Comparison of ENCODE assay signal across 18 cellular contexts in genomic region chr20:35021063-35021462, GRCh38.
DNase-seq lines count a peak whose midpoint lies in the region; ATAC-seq and TF ChIP-seq lines count a peak whose summit lies in the region.
"Had no signal": no experiment of that assay in that cellular context is flagged by ENCODE, and none has a peak within 500 bp of the region (broad histone marks: within the 10 kb centered on the region; RNA-seq: fewer than 3 reads in every experiment).

No MANE protein-coding gene starts in this region.

- H3K9me3 Mint-ChIP-seq in activated T-cell treated with anti-CD3 and anti-CD28 coated beads, Interleukin-2, amount 50 U/mL, for 72 hours = no peaks in the 10 kb centered on the region
- H3K9me3 Mint-ChIP-seq in Calu3 (ENCODE audit: low read depth, unreplicated experiment) = no peaks in the 10 kb centered on the region
- H3K9me3 Mint-ChIP-seq: activated naive CD4-positive, alpha-beta T cell treated with anti-CD3 and anti-CD28 coated beads, Interleukin-2, amount 50 U/mL, for 24 hours; central memory CD8-positive, alpha-beta T cell had no signal

- H3K4me3 Mint-ChIP-seq in activated T-cell treated with anti-CD3 and anti-CD28 coated beads, Interleukin-2, amount 50 U/mL, for 72 hours = no peak overlapping the region
- H3K4me3 Mint-ChIP-seq in Calu3 (ENCODE audit: low read depth, unreplicated experiment) = no peak overlapping the region
- H3K4me3 Mint-ChIP-seq: activated naive CD4-positive, alpha-beta T cell treated with anti-CD3 and anti-CD28 coated beads, Interleukin-2, amount 50 U/mL, for 24 hours; central memory CD8-positive, alpha-beta T cell had no signal

- H3K36me3 Mint-ChIP-seq in activated T-cell treated with anti-CD3 and anti-CD28 coated beads, Interleukin-2, amount 50 U/mL, for 72 hours (ENCODE audit: insufficient read depth in 2 of 2) = peaks cover 3% of the 10 kb centered on the region in 2 donors
- H3K36me3 Mint-ChIP-seq in Calu3 (ENCODE audit: insufficient read depth, unreplicated experiment) = peaks cover 34% of the 10 kb centered on the region

- ATAC-seq in activated T-cell treated with anti-CD3 and anti-CD28 coated beads, Interleukin-2, amount 50 U/mL, for 72 hours (replicated peaks in 1 of 2) = no peak
- ATAC-seq in GM21576 (IDR thresholded peaks at IDR 0.05; ENCODE audit: unreplicated experiment) = no peak
- ATAC-seq: stimulated activated naive CD8-positive, alpha-beta T cell treated with anti-CD3 and anti-CD28 coated beads, Interleukin-15, Interleukin-2, amounts not matched to agents 100 U/mL and 50 U/mL, for 24 hours had no signal

- no peak for TF ChIP-seq POLR2A in stomach (IDR thresholded peaks at IDR 0.05)

- CTCF ChIA-PET in Calu3 (lab: Charles Lee) = no interaction called here

- H3K27ac Mint-ChIP-seq in activated T-cell treated with anti-CD3 and anti-CD28 coated beads, Interleukin-2, amount 50 U/mL, for 72 hours = peak overlapping the region; percentile 12
- no peak overlapping the region for H3K27ac Mint-ChIP-seq in Calu3 (ENCODE audit: unreplicated experiment)
- H3K27ac Mint-ChIP-seq: activated naive CD4-positive, alpha-beta T cell treated with anti-CD3 and anti-CD28 coated beads, Interleukin-2, amount 50 U/mL, for 24 hours had no signal

- H3K4me3 ChIP-seq in stomach = no peak overlapping the region
- no peak overlapping the region for H3K4me3 ChIP-seq in HAP-1
- H3K4me3 ChIP-seq: ovary, SJSA1, spleen had no signal

- peaks cover 17 to 100% (median 94%) of the 10 kb centered on the region in 4 donors for H3K36me3 ChIP-seq in stomach
- peaks cover 19% of the 10 kb centered on the region for H3K36me3 ChIP-seq in HAP-1 (replicated peaks)
- H3K36me3 ChIP-seq: ovary had no signal

- H3K4me1 Mint-ChIP-seq in activated T-cell treated with anti-CD3 and anti-CD28 coated beads, Interleukin-2, amount 50 U/mL, for 72 hours (ENCODE audit: low read depth) = no peaks in the 10 kb centered on the region
- no peaks in the 10 kb centered on the region for H3K4me1 Mint-ChIP-seq in Calu3 (ENCODE audit: low read depth, unreplicated experiment)
- H3K4me1 Mint-ChIP-seq: activated naive CD4-positive, alpha-beta T cell treated with anti-CD3 and anti-CD28 coated beads, Interleukin-2, amount 50 U/mL, for 24 hours; central memory CD8-positive, alpha-beta T cell had no signal

- in situ Hi-C loops in HAP-1 (cut with MboI; ENCODE audit: low sequenced_read_pairs) = no loop called here

- DNase-seq in activated T-cell treated with anti-CD3 and anti-CD28 coated beads, Interleukin-2, amount 50 U/mL, for 72 hours = no peak
- DNase-seq in activated T-cell treated with anti-CD3 and anti-CD28 coated beads, Interleukin-2, amount 50 U/mL, for 48 hours = no peak
- DNase-seq in dermis blood vessel endothelial cell (peak; percentile 97), mesenteric fat pad (ENCODE audit: low spot score) (peak; percentile 83), stomach (no peak), HAP-1 (ENCODE audit: low spot score in 2 of 2) (no peak), Calu3 (no peak)
- DNase-seq: DMS 273 treated with DMSO at 0.1 percent for 48 hours; midbrain; NCI-H1694 treated with DMSO at 0.1 percent for 48 hours; ovary; spleen; stimulated activated naive CD8-positive, alpha-beta T cell treated with anti-CD3 and anti-CD28 coated beads, Interleukin-15, Interleukin-2, amounts not matched to agents 100 U/mL and 50 U/mL, for 24 hours; T-helper 9 cell had no signal

- H3K9me3 ChIP-seq in stomach (no peaks in the 10 kb centered on the region), HAP-1 (no peaks in the 10 kb centered on the region)
- H3K9me3 ChIP-seq: ovary, SJSA1, spleen had no signal

- no peaks in the 10 kb centered on the region for H3K27me3 Mint-ChIP-seq in activated T-cell treated with anti-CD3 and anti-CD28 coated beads, Interleukin-2, amount 50 U/mL, for 72 hours (ENCODE audit: low read depth)
- no peaks in the 10 kb centered on the region for H3K27me3 Mint-ChIP-seq in Calu3 (ENCODE audit: unreplicated experiment)
- H3K27me3 Mint-ChIP-seq: activated naive CD4-positive, alpha-beta T cell treated with anti-CD3 and anti-CD28 coated beads, Interleukin-2, amount 50 U/mL, for 24 hours; central memory CD8-positive, alpha-beta T cell had no signal

- intact Hi-C loops in stomach (cut with DNase I; ENCODE audit: low total_unique reads) (no loop called here), Calu3 (cut with micrococcal nuclease; ENCODE audit: unreplicated experiment) (no loop called here)

- no TSS peak for BruUV-seq in Calu3 (replicated peaks; lab: Mats Ljungman, UMichigan)

- no peak for TF ChIP-seq CTCF in stomach (IDR thresholded peaks at IDR 0.05)
- no peak for TF ChIP-seq CTCF in Calu3 (IDR thresholded peaks at IDR 0.05; ENCODE audit: unreplicated experiment)

- H3K4me1 ChIP-seq in stomach (peaks cover 0 to 37% (median 11%) of the 10 kb centered on the region in 4 donors), HAP-1 (no peaks in the 10 kb centered on the region)
- H3K4me1 ChIP-seq: SJSA1, spleen had no signal

- H3K27ac ChIP-seq in stomach = peak overlapping the region in 3 of 5 donors; percentile 14 to 53 (median 42)
- H3K27ac ChIP-seq: ovary, SJSA1, spleen had no signal

- TF ChIP-seq EP300 in stomach (IDR thresholded peaks at IDR 0.05) = no peak

- WGBS in stomach, 5 donors = 77 to 90% (median 86%) methylated on average over 12 of the region's 12 CpGs

- H3K27me3 ChIP-seq in stomach (no peaks in the 10 kb centered on the region), HAP-1 (ENCODE audit: low read depth) (no peaks in the 10 kb centered on the region)
- H3K27me3 ChIP-seq: ovary, SJSA1, spleen had no signal

Comparison
In these comparisons a context has a peak if more than half of its experiments do, and no peak if none do; other contexts are left out.
1. DNase-seq: peak in dermis blood vessel endothelial cell (single experiment) and mesenteric fat pad (single experiment); none in activated T-cell treated with anti-CD3 and anti-CD28 coated beads, Interleukin-2, amount 50 U/mL, for 72 hours (0 of 2), activated T-cell treated with anti-CD3 and anti-CD28 coated beads, Interleukin-2, amount 50 U/mL, for 48 hours (0 of 2), stomach (single experiment), HAP-1 (0 of 2) and Calu3 (single experiment).